6 cellular contexts compared by ENCODE assay signal in genomic region chr20:23748975-23749374, GRCh38. TPM values are rescaled to one million over a fixed set of nuclear protein-coding genes. Genes with fewer than 3 reads are reported as not detected.
"Had no signal": no experiment of that assay in that cellular context is flagged by ENCODE, and none has a peak within 500 bp of the region (broad histone marks: within the 10 kb centered on the region; RNA-seq: fewer than 3 reads in every experiment).

No MANE protein-coding gene starts in this region.

RNA-seq across cellular contexts. Expression of gene CST1, which starts 1.8 kb away (rescaled TPM):
- total RNA-seq: HepG2, HT1080, IMR-90, Peyer's patch, Right ventricle myocardium inferior, SJCRH30 had no signal
- polyA plus RNA-seq: IMR-90 had no signal
